Comparison of ENCODE assay signal across 18 cellular contexts in the genomic region with DNA sequence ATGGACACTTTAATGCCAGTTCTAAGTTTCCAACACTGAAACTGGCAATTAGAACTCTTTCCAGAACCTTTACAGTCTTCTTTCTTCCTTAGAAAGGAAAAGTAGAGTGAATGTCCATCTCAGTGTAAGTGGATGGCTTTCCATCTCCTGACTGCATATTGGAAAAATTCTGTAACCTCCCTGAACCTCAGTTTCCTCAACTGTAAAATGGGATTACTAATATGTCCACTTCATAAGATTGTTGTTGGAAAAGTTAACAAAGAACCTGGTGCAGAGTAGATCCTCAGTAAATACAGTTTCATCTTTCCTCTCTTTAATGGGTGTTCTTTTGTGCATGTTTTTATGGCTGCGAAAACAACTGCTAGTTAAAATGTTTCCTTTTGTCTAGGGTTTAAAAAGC. TPM values are rescaled to one million over a fixed set of nuclear protein-coding genes. Genes with fewer than 3 reads are reported as not detected.
DNase-seq lines count a peak whose midpoint lies in the region; ATAC-seq, FAIRE-seq and TF ChIP-seq lines count a peak whose summit lies in the region.
"Had no signal": no experiment of that assay in that cellular context is flagged by ENCODE, and none has a peak within 500 bp of the region (broad histone marks: within the 10 kb centered on the region; RNA-seq: fewer than 3 reads in every experiment).

No MANE protein-coding gene starts in this region.

- peaks cover 7 to 26% of the 10 kb centered on the region in 2 experiments; a peak in 4 of 5 replicates for H3K36me3 ChIP-seq in HepG2 (replicated peaks in 1 of 2; ENCODE audit: control insufficient read depth in 1 of 2, insufficient read depth in 2 of 2, low read length in 2 of 2)
- no peaks in the 10 kb centered on the region for H3K36me3 ChIP-seq in right lobe of liver

- H3K79me2 ChIP-seq in HepG2 (ENCODE audit: insufficient read depth, low read length): peaks cover 12% of the 10 kb centered on the region

- BruUV-seq in HepG2 (replicated peaks; lab: Mats Ljungman, UMichigan): no TSS peak

- H3K4me3 Mint-ChIP-seq in endothelial cell (ENCODE audit: unreplicated experiment): peak overlapping the region; percentile 57
- H3K4me3 Mint-ChIP-seq: CD4-positive, alpha-beta T cell had no signal

- TF ChIP-seq RAD21 in HepG2 (CRISPR knock-in tag; IDR thresholded peaks at IDR 0.05): no peak

- H3K4me1 ChIP-seq in HepG2 (ENCODE audit: insufficient read depth, low read length) (peaks cover 42% of the 10 kb centered on the region), right lobe of liver (no peaks in the 10 kb centered on the region)

- H3K27ac Mint-ChIP-seq in endothelial cell (ENCODE audit: unreplicated experiment): no peak overlapping the region
- H3K27ac Mint-ChIP-seq: CD4-positive, alpha-beta T cell had no signal

- no peak for TF ChIP-seq POLR2A in HepG2 (IDR thresholded peaks at IDR 0.05; ENCODE audit: insufficient read depth in 1 of 2, low read depth in 2 of 2, low read length in 2 of 2)
- TF ChIP-seq POLR2A in right lobe of liver (IDR thresholded peaks at IDR 0.05): no peak

- no peaks in the 10 kb centered on the region for H3K4me1 Mint-ChIP-seq in endothelial cell (ENCODE audit: unreplicated experiment)

- 91% methylated on average over 1 of the region's 1 CpG for WGBS in HepG2 (ENCODE audit: low lambda C conversion rate)
- 93% methylated on average over 1 of the region's 1 CpG for WGBS in right lobe of liver (ENCODE audit: insufficient coverage, low coverage, low lambda C conversion rate, missing lambda C conversion rate)

- no peak for TF ChIP-seq EP300 in HepG2 (IDR thresholded peaks at IDR 0.05; ENCODE audit: low read depth in 2 of 2, low read length in 2 of 2)
- no peak for TF ChIP-seq EP300 in HepG2 (CRISPR knock-in tag; IDR thresholded peaks at IDR 0.05; ENCODE audit: borderline replicate concordance)

- peaks cover 5% of the 10 kb centered on the region for H3K36me3 Mint-ChIP-seq in endothelial cell (ENCODE audit: low read depth, unreplicated experiment)

- no peaks in the 10 kb centered on the region for H4K20me1 ChIP-seq in HepG2 (ENCODE audit: insufficient read depth, low read length)

- intact Hi-C loops in HepG2 (cut with micrococcal nuclease; ENCODE audit: unreplicated experiment): no loop called here
- intact Hi-C loops in right lobe of liver (cut with DNase I): no loop called here
- intact Hi-C loops in posterior cingulate gyrus (cut with DNase I): no loop called here

- H3K27ac ChIP-seq in HepG2 (ENCODE audit: extremely low read length, insufficient read depth, low read length) (no peak overlapping the region), right lobe of liver (no peak overlapping the region)
- H3K27ac ChIP-seq: 22Rv1, A549, C4-2B had no signal

- DNase-seq in HepG2 (ENCODE audit: low spot score) (no peak), right lobe of liver (no peak), endothelial cell (ENCODE audit: low spot score) (no peak), retinal pigment epithelial cell (ENCODE audit: low read depth) (no peak), posterior cingulate gyrus (no peak), NCI-H2227 (lab: John Stamatoyannopoulos, UW; ENCODE audit: unreplicated experiment) (no peak)
- DNase-seq: AML-193; Calu3; CD4-positive, alpha-beta T cell; DND-41; EL; H9 had no signal

- H3K27me3 ChIP-seq in HepG2 (ENCODE audit: control insufficient read depth in 1 of 2, insufficient read depth in 2 of 2, low read length in 2 of 2) (no peaks in the 10 kb centered on the region; a peak in 1 of 5 replicates), right lobe of liver (peaks cover 0 to 3% of the 10 kb centered on the region in 2 donors)

- no peak overlapping the region for H2AFZ ChIP-seq in HepG2 (ENCODE audit: low read length)

- H3K4me2 ChIP-seq in HepG2 (ENCODE audit: low read depth, low read length): no peak overlapping the region
- H3K4me2 ChIP-seq: A549 had no signal

- H3K4me3 ChIP-seq in HepG2 (replicated peaks in 1 of 3; ENCODE audit: insufficient read depth in 1 of 3, low read depth in 2 of 3, low read length in 3 of 3): no peak overlapping the region
- no peak overlapping the region for H3K4me3 ChIP-seq in right lobe of liver
- H3K4me3 ChIP-seq in retinal pigment epithelial cell (ENCODE audit: low read length): peak overlapping the region; percentile 83
- H3K4me3 ChIP-seq: A549, GM12878 had no signal

- no peaks in the 10 kb centered on the region for H3K9me3 Mint-ChIP-seq in endothelial cell (ENCODE audit: unreplicated experiment)
- H3K9me3 Mint-ChIP-seq: CD4-positive, alpha-beta T cell had no signal

- ATAC-seq in HepG2 (no peak), right lobe of liver (no peak), HG02870 (IDR thresholded peaks at IDR 0.05; ENCODE audit: unreplicated experiment) (no peak)
- ATAC-seq: A549, GM12878 had no signal

- H3K9me3 ChIP-seq in HepG2 (ENCODE audit: low read length) (no peaks in the 10 kb centered on the region), right lobe of liver (no peaks in the 10 kb centered on the region)
- H3K9me3 ChIP-seq: A549 had no signal

- TF ChIP-seq CTCF in HepG2 (CRISPR knock-in tag; IDR thresholded peaks at IDR 0.05) (no peak), right lobe of liver (IDR thresholded peaks at IDR 0.05) (no peak), endothelial cell (IDR thresholded peaks at IDR 0.05; ENCODE audit: unreplicated experiment) (no peak), retinal pigment epithelial cell (conservative IDR thresholded peaks at IDR 0.05; ENCODE audit: low read depth, low read length) (no peak)

- CTCF ChIA-PET in HepG2 (lab: Yijun Ruan, JAX; ENCODE audit: low intra/inter-chr PET ratio, low total read pairs): no interaction called here

- peaks cover 2% of the 10 kb centered on the region for H3K27me3 Mint-ChIP-seq in endothelial cell (ENCODE audit: unreplicated experiment)

- POLR2A ChIA-PET in HepG2 (lab: Yijun Ruan, JAX): no interaction called here

- no peak for FAIRE-seq in HepG2 (lab: Jason Lieb, UNC)
- FAIRE-seq: A549, GM12878, H1 had no signal

- no peak overlapping the region for H3K9ac ChIP-seq in HepG2 (ENCODE audit: insufficient read depth, low read depth, low read length)

- in situ Hi-C loops in HepG2 (cut with HindIII; ENCODE audit: extremely low pct_ligation_motif_present, low pct_unique_long_range_greater_than_20kb): no loop called here

TF ChIP-seq in HepG2, 621 proteins besides CTCF, POLR2A, EP300 and RAD21 (continues in another document):
- no peak for TF ChIP-seq ATF1 (CRISPR knock-in tag; IDR thresholded peaks at IDR 0.05)
- TF ChIP-seq GABPA (IDR thresholded peaks at IDR 0.05; ENCODE audit: low read depth, low read length): no peak
- TF ChIP-seq GABPA (CRISPR knock-in tag; IDR thresholded peaks at IDR 0.05; ENCODE audit: low read depth): no peak

RNA-seq across cellular contexts. Expression of a gene that starts 2.6 kb away (rescaled TPM):
- total RNA-seq in HepG2 (2016; rRNA removed; fragmentation: Illumina TruSeq; extraction: Trizol) (77.3 and 103 TPM in 2 replicates), right lobe of liver (10 to 100 TPM in 4 of 6 experiments, 1 to 10 TPM in 2; 7.8 to 31.5 (median 19.2) TPM), endothelial cell (ENCODE audit: unreplicated experiment) (84.2 TPM)
- total RNA-seq in HepG2 (2016; cell fraction: cytosol; rRNA removed; fragmentation: Illumina TruSeq; extraction: Trizol; ENCODE audit: low read depth): 53.1 and 67.2 TPM in 2 replicates
- total RNA-seq in HepG2 (2016; cell fraction: insoluble cytoplasmic fraction; rRNA removed; fragmentation: Illumina TruSeq; extraction: Trizol): 79.2 and 109 TPM in 2 replicates
- total RNA-seq in HepG2 (2016; cell fraction: membrane; rRNA removed; fragmentation: Illumina TruSeq; extraction: Trizol): 111 and 127 TPM in 2 replicates
- 75.4 and 76.4 TPM in 2 replicates for total RNA-seq in HepG2 (2016; cell fraction: nucleus; rRNA removed; fragmentation: Illumina TruSeq; extraction: Trizol)
- polyA plus RNA-seq in HepG2 (2011; rRNA removed): 175 and 180 TPM in 2 replicates
- 328 and 339 TPM in 2 replicates for polyA plus RNA-seq in HepG2 (2011; cell fraction: cytosol; rRNA removed)
- polyA plus RNA-seq in HepG2 (2011; cell fraction: nucleus; rRNA removed): 173 and 209 TPM in 2 replicates
- 69.9 and 74.1 TPM in 2 replicates for polyA plus RNA-seq in HepG2 (2012)
- 92.0 and 118 TPM in 2 replicates for polyA plus RNA-seq in HepG2 (2016; cell fraction: cytosol; fragmentation: Illumina TruSeq; extraction: Trizol; ENCODE audit: low read depth)
- 87.3 and 89.1 TPM in 2 replicates for polyA plus RNA-seq in HepG2 (2016; cell fraction: insoluble cytoplasmic fraction; fragmentation: Illumina TruSeq; extraction: Trizol; ENCODE audit: low read depth)
- polyA plus RNA-seq in HepG2 (2016; cell fraction: membrane; fragmentation: Illumina TruSeq; extraction: Trizol; ENCODE audit: low read depth): 118 and 131 TPM in 2 replicates
- polyA plus RNA-seq in HepG2 (2016; cell fraction: nucleus; fragmentation: Illumina TruSeq; extraction: Trizol; ENCODE audit: insufficient read depth, low read depth): 139 and 141 TPM in 2 replicates
- 1.2 and 454 TPM in 2 replicates for polyA minus RNA-seq in HepG2 (2011; rRNA and poly(A)+ RNA removed; ENCODE audit: low replicate concordance)
- 65.4 and 66.9 TPM in 2 replicates for polyA minus RNA-seq in HepG2 (2011; cell fraction: cytosol; rRNA and poly(A)+ RNA removed)
- polyA minus RNA-seq in HepG2 (2011; cell fraction: nucleus; rRNA and poly(A)+ RNA removed): 53.7 and 60.7 TPM in 2 replicates
- total RNA-seq: CD4-positive, alpha-beta T cell had no signal

RNA-seq across cellular contexts. Expression of a gene that starts 53.6 kb away (rescaled TPM):
- 13.2 and 15.4 TPM in 2 replicates for total RNA-seq in HepG2 (2016; rRNA removed; fragmentation: Illumina TruSeq; extraction: Trizol)
- 3.0 and 3.6 TPM in 2 replicates for total RNA-seq in HepG2 (2016; cell fraction: cytosol; rRNA removed; fragmentation: Illumina TruSeq; extraction: Trizol; ENCODE audit: low read depth)
- total RNA-seq in HepG2 (2016; cell fraction: insoluble cytoplasmic fraction; rRNA removed; fragmentation: Illumina TruSeq; extraction: Trizol): 12.4 and 13.8 TPM in 2 replicates
- 5.7 and 6.1 TPM in 2 replicates for total RNA-seq in HepG2 (2016; cell fraction: membrane; rRNA removed; fragmentation: Illumina TruSeq; extraction: Trizol)
- 14.8 and 18.3 TPM in 2 replicates for total RNA-seq in HepG2 (2016; cell fraction: nucleus; rRNA removed; fragmentation: Illumina TruSeq; extraction: Trizol)
- 17.3 and 19.7 TPM in 2 replicates for polyA plus RNA-seq in HepG2 (2011; rRNA removed)
- polyA plus RNA-seq in HepG2 (2011; cell fraction: cytosol; rRNA removed): 15.1 and 24.7 TPM in 2 replicates
- polyA plus RNA-seq in HepG2 (2011; cell fraction: nucleus; rRNA removed): 8.8 and 9.9 TPM in 2 replicates
- 21.0 and 26.3 TPM in 2 replicates for polyA plus RNA-seq in HepG2 (2012)
- 0.91 and 1.2 TPM in 2 replicates for polyA plus RNA-seq in HepG2 (2016; cell fraction: cytosol; fragmentation: Illumina TruSeq; extraction: Trizol; ENCODE audit: low read depth)
- 11.4 and 15.7 TPM in 2 replicates for polyA plus RNA-seq in HepG2 (2016; cell fraction: insoluble cytoplasmic fraction; fragmentation: Illumina TruSeq; extraction: Trizol; ENCODE audit: low read depth)
- 2.9 and 3.4 TPM in 2 replicates for polyA plus RNA-seq in HepG2 (2016; cell fraction: membrane; fragmentation: Illumina TruSeq; extraction: Trizol; ENCODE audit: low read depth)
- polyA plus RNA-seq in HepG2 (2016; cell fraction: nucleus; fragmentation: Illumina TruSeq; extraction: Trizol; ENCODE audit: insufficient read depth, low read depth): 8.9 and 12.3 TPM in 2 replicates
- polyA minus RNA-seq in HepG2 (2011; rRNA and poly(A)+ RNA removed; ENCODE audit: low replicate concordance): 1.8 and 19.9 TPM in 2 replicates
- 24.6 and 25.3 TPM in 2 replicates for polyA minus RNA-seq in HepG2 (2011; cell fraction: cytosol; rRNA and poly(A)+ RNA removed)
- polyA minus RNA-seq in HepG2 (2011; cell fraction: nucleus; rRNA and poly(A)+ RNA removed): 44.4 and 61.9 TPM in 2 replicates
- total RNA-seq in right lobe of liver: 10 to 100 TPM; 17.6 to 25.7 (median 21.0) TPM
- total RNA-seq in endothelial cell (ENCODE audit: unreplicated experiment): 26.4 TPM
